ENCODE assay signal across 8 cellular contexts in the genomic region with DNA sequence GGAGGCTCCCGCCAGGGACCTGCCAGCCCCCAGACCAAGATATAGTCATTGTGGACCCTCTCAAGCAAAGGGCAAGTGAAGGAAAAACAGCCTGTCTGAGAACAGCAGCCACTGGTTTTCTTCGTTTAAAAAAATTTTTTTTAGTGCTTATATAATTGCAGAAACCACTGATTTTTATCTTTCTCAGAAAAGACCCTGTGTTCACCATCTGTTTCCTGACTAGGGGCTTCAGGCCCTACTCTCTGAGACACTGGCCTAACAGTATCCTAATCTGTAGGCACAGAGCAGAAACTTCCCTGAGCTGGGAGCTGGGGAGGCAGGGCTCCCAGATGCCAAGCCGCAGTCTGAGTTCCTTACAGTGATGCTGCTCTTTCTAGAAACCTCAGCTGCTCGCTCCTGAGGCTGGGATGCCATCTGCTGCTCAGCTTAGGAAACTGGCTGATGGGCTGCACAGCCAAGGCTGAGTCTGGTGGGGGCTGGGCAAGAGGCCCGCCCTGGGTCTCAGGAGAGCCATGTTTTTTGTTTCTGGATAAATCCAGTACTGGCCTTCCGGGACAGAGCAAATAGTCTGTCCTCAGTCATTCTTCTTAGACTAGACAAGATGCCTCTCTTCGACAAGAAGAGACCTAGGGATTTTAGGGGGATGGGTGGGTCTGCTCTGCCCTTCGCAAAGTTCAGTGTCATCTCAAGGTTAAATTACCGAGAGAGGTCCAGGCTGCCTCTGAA. TPM values are rescaled to one million over a fixed set of nuclear protein-coding genes. Genes with fewer than 3 reads are reported as not detected.
DNase-seq lines count a peak whose midpoint lies in the region; ATAC-seq, FAIRE-seq and TF ChIP-seq lines count a peak whose summit lies in the region.

No MANE protein-coding gene starts in this region.

- no peak overlapping the region for H3K4me3 ChIP-seq in mammary epithelial cell (replicated peaks in 1 of 3; ENCODE audit: insufficient read depth in 1 of 3, low read depth in 2 of 3, low read length in 3 of 3)

- dilution Hi-C loops in mammary epithelial cell (cut with HindIII; ENCODE audit: low sequenced_read_pairs) = no loop called here

- CTCF ChIA-PET in mammary epithelial cell (lab: Charles Lee; ENCODE audit: low non-redundant PET) = interaction anchor here (0.6 to 0.7 kb wide), 3 partner anchors 79 to 683 kb away, joined by 3 to 5 read pairs (median 3); a partner anchor contains a TSS

- intact Hi-C loops in mammary epithelial cell (cut with micrococcal nuclease) = loop anchor here (1.0 to 5.0 kb wide), 13 partner anchors 115 to 800 kb away; a partner anchor contains a TSS

- in situ Hi-C loops in mammary epithelial cell (cut with MboI; ENCODE audit: low sequenced_read_pairs in 2 of 2) = loop anchor here (25.0 kb wide), 2 partner anchors 400 to 675 kb away; a partner anchor contains a TSS

- no peak overlapping the region for H3K4me2 ChIP-seq in mammary epithelial cell (ENCODE audit: insufficient read depth, low read depth, low read length)

- H3K36me3 ChIP-seq in mammary epithelial cell (ENCODE audit: insufficient read depth, low read length) = no peaks in the 10 kb centered on the region

- H3K27ac ChIP-seq in VCaP = no peak overlapping the region
- no peak overlapping the region for H3K27ac ChIP-seq in mammary epithelial cell (ENCODE audit: insufficient read depth, low read depth, low read length)

- H3K9me3 ChIP-seq in mammary epithelial cell (replicated peaks; ENCODE audit: insufficient read depth, low read length) = no peaks in the 10 kb centered on the region

- DNase-seq in GM12891 (ENCODE audit: insufficient read length, low spot score) (peak; percentile 68), NCI-H2227 (lab: John Stamatoyannopoulos, UW; ENCODE audit: unreplicated experiment) (peak; percentile 88), mammary epithelial cell (peak; percentile 79), islet precursor cell (peak; percentile 93)
- peak; percentile 11 to 50 for DNase-seq in stimulated activated CD4-positive, alpha-beta T cell treated with anti-CD3 and anti-CD28 coated beads, Interleukin-15, amount 100 ng/mL, for 1 hour (ENCODE audit: low read depth in 1 of 2, low spot score in 1 of 2)

- peak; percentile 97 for TF ChIP-seq CTCF in VCaP (conservative IDR thresholded peaks at IDR 0.05)
- TF ChIP-seq CTCF in mammary epithelial cell (conservative IDR thresholded peaks at IDR 0.05 in 1 of 2, IDR thresholded peaks at IDR 0.05 in 1 of 2; ENCODE audit: extremely low read depth in 1 of 2, insufficient read depth in 1 of 2, low read depth in 1 of 2, low read length in 2 of 2) = peak; percentile 90 to 98

- H3K9ac ChIP-seq in mammary epithelial cell (ENCODE audit: insufficient read depth, low read length) = no peak overlapping the region

- ATAC-seq in HG03066 (IDR thresholded peaks at IDR 0.05; ENCODE audit: low read depth, unreplicated experiment) (peak; percentile 82), GM18517 (IDR thresholded peaks at IDR 0.05; ENCODE audit: unreplicated experiment) (no peak)

- no TSS peak for BruUV-seq in mammary epithelial cell (replicated peaks; lab: Mats Ljungman, UMichigan)

- H4K20me1 ChIP-seq in mammary epithelial cell (ENCODE audit: insufficient read depth, low read length) = no peaks in the 10 kb centered on the region

- peak overlapping the region; percentile 76 for H2AFZ ChIP-seq in mammary epithelial cell (ENCODE audit: low read depth, low read length)

- 33% methylated on average over 9 of the region's 9 CpGs for WGBS in mammary epithelial cell (ENCODE audit: low coverage, missing lambda C conversion rate)

- peak; percentile 87 for FAIRE-seq in GM12891 (lab: Jason Lieb, UNC)

- H3K4me1 ChIP-seq in mammary epithelial cell (ENCODE audit: insufficient read depth, low read length) = peaks cover 6% of the 10 kb centered on the region

- H3K27me3 ChIP-seq in mammary epithelial cell (ENCODE audit: insufficient read depth, low read length) = no peaks in the 10 kb centered on the region

- no peaks in the 10 kb centered on the region for H3K79me2 ChIP-seq in mammary epithelial cell (ENCODE audit: insufficient read depth, low read length)

- TF ChIP-seq POLR2A in GM12891 (IDR thresholded peaks at IDR 0.05; ENCODE audit: low read depth, low read length) = no peak

TF ChIP-seq in GM12891, 5 proteins besides CTCF, POLR2A, EP300 and RAD21:
- peak; percentile 21; the same call in 1 of the 2 replicates for TF ChIP-seq POU2F2 (IDR thresholded peaks at IDR 0.05; ENCODE audit: low read depth, low read length)
- 0 out of 2 replicates have a peak, but pooled peaks have one; percentile 14 for TF ChIP-seq SPI1 (IDR thresholded peaks at IDR 0.05; ENCODE audit: low read depth, low read length)
- no peak for TF ChIP-seq PAX5 (IDR thresholded peaks at IDR 0.05; ENCODE audit: insufficient read depth, low read length, severe bottlenecking)

RNA-seq across cellular contexts. Expression of a gene that starts 31.0 kb away (rescaled TPM):
- 152 TPM for polyA plus RNA-seq in GM12891 (2012; ENCODE audit: low read depth, missing spikeins)
- total RNA-seq in mammary epithelial cell = 100 to 1,000 TPM; 118 to 185 TPM
- polyA plus RNA-seq in mammary epithelial cell = 62.8 TPM
- 219 TPM for polyA minus RNA-seq in mammary epithelial cell

Comparison
In these comparisons a context has a peak if more than half of its experiments do, and no peak if none do; other contexts are left out.
1. DNase-seq: peak in every context shown above with its lines; median percentile 93 in islet precursor cell; 88 in NCI-H2227; 79 in mammary epithelial cell; 68 in GM12891; 30 in stimulated activated CD4-positive, alpha-beta T cell treated with anti-CD3 and anti-CD28 coated beads, Interleukin-15, amount 100 ng/mL, for 1 hour.